ENCODE assay signal across 26 cellular contexts in the genomic region with DNA sequence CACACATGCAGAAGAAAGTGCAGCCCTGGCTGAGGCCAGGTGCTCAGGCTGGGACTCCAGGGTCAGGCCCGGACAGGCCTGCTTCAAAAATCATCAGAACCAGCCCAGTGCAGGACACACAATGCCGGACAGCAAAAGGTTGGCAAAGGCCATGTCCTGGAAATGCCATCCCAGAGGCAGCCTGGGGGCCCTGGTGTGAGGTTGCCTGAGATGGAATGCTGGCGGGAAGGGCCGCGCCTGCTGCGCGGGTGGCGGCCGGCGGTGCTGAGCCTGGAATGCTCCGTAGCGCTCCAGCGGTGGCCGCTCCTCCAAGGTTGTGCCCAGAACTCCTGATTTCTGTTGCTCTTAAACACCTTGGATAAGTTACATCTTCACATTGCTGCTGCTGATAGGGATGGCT. TPM values are rescaled to one million over a fixed set of nuclear protein-coding genes. Genes with fewer than 3 reads are reported as not detected.
"Had no signal": no experiment of that assay in that cellular context is flagged by ENCODE, and none has a peak within 500 bp of the region (broad histone marks: within the 10 kb centered on the region; RNA-seq: fewer than 3 reads in every experiment).

No MANE protein-coding gene starts in this region.

- H3K36me3 Mint-ChIP-seq: natural killer cell had no signal

- H3K9me3 Mint-ChIP-seq: activated naive CD8-positive, alpha-beta T cell treated with anti-CD3 and anti-CD28 coated beads, Interleukin-2, amount 10 ng/mL, durations not matched to agents 7 days and 5 days; activated T-cell treated with anti-CD3 and anti-CD28 coated beads, Interleukin-2, amount 50 U/mL, for 24 hours; activated T-helper 17 cell treated with anti-CD3 and anti-CD28 coated beads, Interleukin-2, amount 50 U/mL, for 72 hours; endodermal cell; mesothelial cell of epicardium; natural killer cell; stimulated activated memory B cell treated with anti-CD40 and anti-IgM and Interleukin-4, amounts not matched to agents 10 μg/mL and 1 μg/mL and 100 μg/mL, for 72 hours; type B pancreatic cell had no signal

- H3K4me3 Mint-ChIP-seq: activated naive CD8-positive, alpha-beta T cell treated with anti-CD3 and anti-CD28 coated beads, Interleukin-2, amount 10 ng/mL, durations not matched to agents 7 days and 5 days; activated T-cell treated with anti-CD3 and anti-CD28 coated beads, Interleukin-2, amount 50 U/mL, for 24 hours; activated T-helper 17 cell treated with anti-CD3 and anti-CD28 coated beads, Interleukin-2, amount 50 U/mL, for 72 hours; endodermal cell; mesothelial cell of epicardium; natural killer cell; stimulated activated memory B cell treated with anti-CD40 and anti-IgM and Interleukin-4, amounts not matched to agents 10 μg/mL and 1 μg/mL and 100 μg/mL, for 72 hours; type B pancreatic cell had no signal

- H3K27ac ChIP-seq: esophagus squamous epithelium, pancreas, right lobe of liver, skin epidermis, thoracic aorta, vagina, WERI-Rb-1 had no signal

- ATAC-seq: activated T-helper 17 cell treated with anti-CD3 and anti-CD28 coated beads, Interleukin-2, amount 50 U/mL, for 72 hours; natural killer cell; pancreas; right lobe of liver; stimulated activated memory B cell treated with anti-CD40 and anti-IgM and Interleukin-4, amounts not matched to agents 10 μg/mL and 1 μg/mL and 100 μg/mL, for 72 hours had no signal

- H3K27ac Mint-ChIP-seq: activated T-cell treated with anti-CD3 and anti-CD28 coated beads, Interleukin-2, amount 50 U/mL, for 24 hours; activated T-helper 17 cell treated with anti-CD3 and anti-CD28 coated beads, Interleukin-2, amount 50 U/mL, for 72 hours; endodermal cell; mesothelial cell of epicardium; natural killer cell; stimulated activated memory B cell treated with anti-CD40 and anti-IgM and Interleukin-4, amounts not matched to agents 10 μg/mL and 1 μg/mL and 100 μg/mL, for 72 hours; type B pancreatic cell had no signal

- H3K36me3 ChIP-seq: breast epithelium had no signal

- DNase-seq: activated CD8-positive, alpha-beta memory T cell treated with anti-CD3 and anti-CD28 coated beads for 24 hours; activated CD8-positive, alpha-beta memory T cell treated with anti-CD3 and anti-CD28 coated beads, Interleukin-2, amount 50 U/mL, for 4 hours; activated naive CD4-positive, alpha-beta T cell treated with Interleukin-2 at 50 U/mL for 16 hours; activated naive CD8-positive, alpha-beta T cell treated with anti-CD3 and anti-CD28 coated beads, Interleukin-2, amount 10 ng/mL, durations not matched to agents 7 days and 5 days; activated T-cell treated with anti-CD3 and anti-CD28 coated beads, Interleukin-2, amount 50 U/mL, for 24 hours; amniotic stem cell; cortex of kidney; endodermal cell; esophagus squamous epithelium; natural killer cell; stimulated activated CD4-positive, alpha-beta T cell treated with anti-CD3 and anti-CD28 coated beads, Interleukin-2, amount 100 ng/mL, for 24 hours; T-helper 1 cell; WERI-Rb-1 had no signal

- H3K27me3 ChIP-seq: breast epithelium, esophagus squamous epithelium, pancreas, right lobe of liver, vagina had no signal

- H3K4me3 ChIP-seq: breast epithelium, esophagus squamous epithelium, pancreas, right lobe of liver, skin epidermis, thoracic aorta, vagina had no signal

- H3K4me1 ChIP-seq: breast epithelium, pancreas, right lobe of liver had no signal

- H3K27me3 Mint-ChIP-seq: activated naive CD8-positive, alpha-beta T cell treated with anti-CD3 and anti-CD28 coated beads, Interleukin-2, amount 10 ng/mL, durations not matched to agents 7 days and 5 days; activated T-cell treated with anti-CD3 and anti-CD28 coated beads, Interleukin-2, amount 50 U/mL, for 24 hours; activated T-helper 17 cell treated with anti-CD3 and anti-CD28 coated beads, Interleukin-2, amount 50 U/mL, for 72 hours; stimulated activated memory B cell treated with anti-CD40 and anti-IgM and Interleukin-4, amounts not matched to agents 10 μg/mL and 1 μg/mL and 100 μg/mL, for 72 hours; type B pancreatic cell had no signal

- H3K4me1 Mint-ChIP-seq: activated naive CD8-positive, alpha-beta T cell treated with anti-CD3 and anti-CD28 coated beads, Interleukin-2, amount 10 ng/mL, durations not matched to agents 7 days and 5 days; activated T-helper 17 cell treated with anti-CD3 and anti-CD28 coated beads, Interleukin-2, amount 50 U/mL, for 72 hours; endodermal cell; mesothelial cell of epicardium; natural killer cell had no signal

- H3K9me3 ChIP-seq: breast epithelium, esophagus squamous epithelium, pancreas, right lobe of liver, thoracic aorta, vagina had no signal

- FAIRE-seq: keratinocyte, pancreas, TTC549 had no signal

RNA-seq across cellular contexts. Expression of a gene that starts 33.7 kb away (rescaled TPM):
- total RNA-seq: lung microvascular endothelial cell had no signal

RNA-seq across cellular contexts. Expression of a gene that starts 54.6 kb away (rescaled TPM):
- total RNA-seq: thoracic aorta, vagina had no signal
